ENCODE assay signal across 8 cellular contexts in genomic region chr7:36037121-36037662, GRCh38.
DNase-seq lines count a peak whose midpoint lies in the region; ATAC-seq and TF ChIP-seq lines count a peak whose summit lies in the region.

No MANE protein-coding gene starts in this region.

- peak; percentile 87 for DNase-seq in Daoy (ENCODE audit: low read depth)
- no peak for DNase-seq in SK-N-MC (ENCODE audit: low read depth, low spot score)
- DNase-seq in fibroblast of the aortic adventitia (ENCODE audit: low read depth): peak; percentile 98
- DNase-seq in posterior cingulate gyrus: peak in 8 of 10 donors; percentile 16 to 89 (median 51)
- no peak for DNase-seq in WERI-Rb-1

- H3K9me3 ChIP-seq in SK-N-MC (ENCODE audit: low read depth, low read length): no peaks in the 10 kb centered on the region
- peaks cover 2% of the 10 kb centered on the region for H3K9me3 ChIP-seq in WERI-Rb-1 (ENCODE audit: severe bottlenecking)

- H3K27ac ChIP-seq in SK-N-MC (no peak overlapping the region), WERI-Rb-1 (no peak overlapping the region)

- H3K36me3 ChIP-seq in SK-N-MC (ENCODE audit: insufficient read depth, low read length): no peaks in the 10 kb centered on the region
- H3K36me3 ChIP-seq in WERI-Rb-1: no peaks in the 10 kb centered on the region

- no peaks in the 10 kb centered on the region for H3K27me3 ChIP-seq in WERI-Rb-1 (ENCODE audit: insufficient read depth, low read depth, severe bottlenecking)

- H3K4me3 ChIP-seq in SK-N-MC (peak overlapping the region; percentile 10), fibroblast of the aortic adventitia (ENCODE audit: low read depth, low read length) (no peak overlapping the region), WERI-Rb-1 (ENCODE audit: low read depth, low read length) (no peak overlapping the region)

- intact Hi-C loops in posterior cingulate gyrus (cut with DNase I): no loop called here

- TF ChIP-seq CTCF in fibroblast of the aortic adventitia (IDR thresholded peaks at IDR 0.05; ENCODE audit: insufficient read depth, low read length): no peak
- TF ChIP-seq CTCF in WERI-Rb-1 (IDR thresholded peaks at IDR 0.05; ENCODE audit: low read depth, low read length): no peak

- H3K9ac ChIP-seq in SK-N-MC (ENCODE audit: insufficient read length): no peak overlapping the region

- ATAC-seq in HG03045 (IDR thresholded peaks at IDR 0.05; ENCODE audit: unreplicated experiment) (no peak), HG02798 (IDR thresholded peaks at IDR 0.05; ENCODE audit: poor library complexity, unreplicated experiment) (no peak), HG03565 (IDR thresholded peaks at IDR 0.05; ENCODE audit: unreplicated experiment) (no peak)

Comparison
In these comparisons a context has a peak if more than half of its experiments do, and no peak if none do; other contexts are left out.
1. DNase-seq: peak in Daoy (single experiment), fibroblast of the aortic adventitia (single experiment) and posterior cingulate gyrus (8 of 10); none in SK-N-MC (single experiment) and WERI-Rb-1 (single experiment).